In genomic region chr9:102237094-102237493, GRCh38 we compare ENCODE assay signal across 24 cellular contexts.
"Had no signal": no experiment of that assay in that cellular context is flagged by ENCODE, and none has a peak within 500 bp of the region (broad histone marks: within the 10 kb centered on the region; RNA-seq: fewer than 3 reads in every experiment).

No MANE protein-coding gene starts in this region.

- H3K4me3 ChIP-seq: coronary artery, esophagus muscularis mucosa, gastrocnemius medialis, ovary, prostate gland, uterus had no signal

- H3K27me3 Mint-ChIP-seq: activated B cell treated with CpG ODN at 0.5 μM for 24 hours; activated CD4-positive, alpha-beta T cell treated with anti-CD3 and anti-CD28 coated beads for 36 hours; activated T-cell treated with anti-CD3 and anti-CD28 coated beads, Interleukin-2, amount 50 U/mL, for 24 hours; activated T-helper 17 cell treated with anti-CD3 and anti-CD28 coated beads, Interleukin-2, amount 50 U/mL, for 72 hours; memory B cell; stimulated activated naive B cell treated with anti-CD40 and anti-IgM and Interleukin-4, amounts not matched to agents 10 μg/mL and 1 μg/mL and 100 μg/mL, for 72 hours had no signal

- H3K27ac Mint-ChIP-seq: activated B cell treated with CpG ODN at 0.5 μM for 24 hours; activated CD4-positive, alpha-beta T cell treated with anti-CD3 and anti-CD28 coated beads for 36 hours; activated naive CD8-positive, alpha-beta T cell treated with anti-CD3 and anti-CD28 coated beads for 36 hours; activated T-cell treated with anti-CD3 and anti-CD28 coated beads, Interleukin-2, amount 50 U/mL, for 24 hours; activated T-helper 17 cell treated with anti-CD3 and anti-CD28 coated beads, Interleukin-2, amount 50 U/mL, for 72 hours; memory B cell; nephron; stimulated activated naive B cell treated with anti-CD40 and anti-IgM and Interleukin-4, amounts not matched to agents 10 μg/mL and 1 μg/mL and 100 μg/mL, for 72 hours had no signal

- H3K36me3 ChIP-seq: esophagus muscularis mucosa, gastrocnemius medialis, neutrophil, ovary, prostate gland, uterus had no signal

- H3K9me3 Mint-ChIP-seq: activated B cell treated with CpG ODN at 0.5 μM for 24 hours, nephron had no signal

- H3K4me1 Mint-ChIP-seq: activated B cell treated with CpG ODN at 0.5 μM for 24 hours; activated CD4-positive, alpha-beta T cell treated with anti-CD3 and anti-CD28 coated beads for 36 hours; activated naive CD8-positive, alpha-beta T cell treated with anti-CD3 and anti-CD28 coated beads for 36 hours; activated T-helper 17 cell treated with anti-CD3 and anti-CD28 coated beads, Interleukin-2, amount 50 U/mL, for 72 hours; memory B cell; nephron; stimulated activated naive B cell treated with anti-CD40 and anti-IgM and Interleukin-4, amounts not matched to agents 10 μg/mL and 1 μg/mL and 100 μg/mL, for 72 hours had no signal

- DNase-seq: activated B cell treated with CpG ODN at 0.5 μM for 24 hours; activated CD4-positive, alpha-beta T cell treated with anti-CD3 and anti-CD28 coated beads for 36 hours; activated CD4-positive, alpha-beta T cell treated with anti-CD3 and anti-CD28 coated beads, Interleukin-2, amount 50 U/mL, for 4 hours; activated CD8-positive, alpha-beta memory T cell treated with anti-CD3 and anti-CD28 coated beads for 24 hours; activated CD8-positive, alpha-beta memory T cell treated with anti-CD3 and anti-CD28 coated beads, Interleukin-2, amount 50 U/mL, for 4 hours; activated naive CD4-positive, alpha-beta T cell; activated naive CD8-positive, alpha-beta T cell treated with anti-CD3 and anti-CD28 coated beads for 36 hours; activated T-cell treated with anti-CD3 and anti-CD28 coated beads, Interleukin-2, amount 50 U/mL, for 24 hours; gastrocnemius medialis; hypothalamus; left cardiac atrium; ovary; stimulated activated CD4-positive, alpha-beta T cell treated with anti-CD3 and anti-CD28 coated beads, Interleukin-2, amount 100 ng/mL, for 48 hours; stimulated activated CD8-positive, alpha-beta memory T cell treated with anti-CD3 and anti-CD28 coated beads, Interleukin-4, amount 100 ng/mL, for 48 hours; stimulated activated naive B cell treated with anti-CD40 and anti-IgM and Interleukin-4, amounts not matched to agents 10 μg/mL and 1 μg/mL and 100 μg/mL, for 72 hours; trophoblast cell; uterus had no signal

- H3K27me3 ChIP-seq: esophagus muscularis mucosa, gastrocnemius medialis, neutrophil, ovary, uterus had no signal

- H3K4me1 ChIP-seq: esophagus muscularis mucosa, gastrocnemius medialis, prostate gland, uterus had no signal

- H3K36me3 Mint-ChIP-seq: activated naive CD8-positive, alpha-beta T cell treated with anti-CD3 and anti-CD28 coated beads for 36 hours; memory B cell; stimulated activated naive B cell treated with anti-CD40 and anti-IgM and Interleukin-4, amounts not matched to agents 10 μg/mL and 1 μg/mL and 100 μg/mL, for 72 hours had no signal

- H3K27ac ChIP-seq: coronary artery, esophagus muscularis mucosa, gastrocnemius medialis, neutrophil, ovary, prostate gland, uterus had no signal

- H3K4me3 Mint-ChIP-seq: activated B cell treated with CpG ODN at 0.5 μM for 24 hours; activated CD4-positive, alpha-beta T cell treated with anti-CD3 and anti-CD28 coated beads for 36 hours; activated naive CD8-positive, alpha-beta T cell treated with anti-CD3 and anti-CD28 coated beads for 36 hours; activated T-cell treated with anti-CD3 and anti-CD28 coated beads, Interleukin-2, amount 50 U/mL, for 24 hours; activated T-helper 17 cell treated with anti-CD3 and anti-CD28 coated beads, Interleukin-2, amount 50 U/mL, for 72 hours; memory B cell; nephron; stimulated activated naive B cell treated with anti-CD40 and anti-IgM and Interleukin-4, amounts not matched to agents 10 μg/mL and 1 μg/mL and 100 μg/mL, for 72 hours had no signal
